Comparison of ENCODE assay signal across 3 cellular contexts in the genomic region with DNA sequence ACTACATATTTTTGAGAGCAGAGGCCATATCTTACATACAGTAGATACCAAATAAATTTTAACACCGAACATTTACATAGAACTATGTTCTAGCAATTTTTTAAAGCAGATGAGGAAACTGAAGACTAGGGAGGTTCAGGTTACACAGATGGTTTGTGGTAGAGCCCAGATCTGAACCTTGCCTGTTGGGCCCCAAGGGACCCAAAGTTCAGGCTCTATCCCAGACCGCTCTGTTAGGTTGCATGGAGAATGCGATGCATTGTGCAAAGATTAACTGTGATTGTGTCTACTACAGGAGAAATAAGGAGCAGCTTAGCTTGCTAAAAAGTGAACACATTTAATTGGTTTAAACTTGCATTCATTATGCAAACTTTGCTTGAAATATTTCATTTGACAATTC.
TF ChIP-seq lines count a peak whose summit lies in the region.

No MANE protein-coding gene starts in this region.

TF ChIP-seq in GM23338, 12 proteins besides CTCF, POLR2A, EP300 and RAD21:
- TF ChIP-seq CREB1 (CRISPR knock-in tag; IDR thresholded peaks at IDR 0.05; ENCODE audit: low read depth): no peak

TF ChIP-seq in HEK293, 187 proteins besides CTCF, POLR2A, EP300 and RAD21:
- TF ChIP-seq ZNF132 (tag by site-specific recombination; IDR thresholded peaks at IDR 0.05; ENCODE audit: borderline replicate concordance): no peak
- TF ChIP-seq ZBTB44 (tag by site-specific recombination; IDR thresholded peaks at IDR 0.05): peak; percentile 46; the same call in 1 of the 2 replicates

TF ChIP-seq in K562, 482 proteins besides CTCF, POLR2A, EP300 and RAD21:
- no peak for TF ChIP-seq MYC (IDR thresholded peaks at IDR 0.05; ENCODE audit: low read depth, low read length)
- no peak for TF ChIP-seq MYC (CRISPR knock-in tag; IDR thresholded peaks at IDR 0.05; ENCODE audit: borderline replicate concordance, low read depth)
- no peak for TF ChIP-seq ZBED1 (IDR thresholded peaks at IDR 0.05)
- no peak for TF ChIP-seq KLF10 (CRISPR knock-in tag; IDR thresholded peaks at IDR 0.05)
- no peak for TF ChIP-seq ETV5 (CRISPR knock-in tag; IDR thresholded peaks at IDR 0.05; ENCODE audit: low read depth)
- no peak for TF ChIP-seq DIDO1 (tag; IDR thresholded peaks at IDR 0.05; ENCODE audit: low read depth)
- no peak for TF ChIP-seq BMI1 (IDR thresholded peaks at IDR 0.05; ENCODE audit: low read length)
- TF ChIP-seq ZBTB43 (CRISPR knock-in tag; IDR thresholded peaks at IDR 0.05): no peak
- TF ChIP-seq CTBP1 (IDR thresholded peaks at IDR 0.05; ENCODE audit: borderline replicate concordance): no peak
TF ChIP-seq in K562: peak in this region for 0.
